ENCODE assay signal across 1 cellular context in genomic region chr16:56931769-56932587, GRCh38.
TF ChIP-seq lines count a peak whose summit lies in the region.

A gene with protein sequence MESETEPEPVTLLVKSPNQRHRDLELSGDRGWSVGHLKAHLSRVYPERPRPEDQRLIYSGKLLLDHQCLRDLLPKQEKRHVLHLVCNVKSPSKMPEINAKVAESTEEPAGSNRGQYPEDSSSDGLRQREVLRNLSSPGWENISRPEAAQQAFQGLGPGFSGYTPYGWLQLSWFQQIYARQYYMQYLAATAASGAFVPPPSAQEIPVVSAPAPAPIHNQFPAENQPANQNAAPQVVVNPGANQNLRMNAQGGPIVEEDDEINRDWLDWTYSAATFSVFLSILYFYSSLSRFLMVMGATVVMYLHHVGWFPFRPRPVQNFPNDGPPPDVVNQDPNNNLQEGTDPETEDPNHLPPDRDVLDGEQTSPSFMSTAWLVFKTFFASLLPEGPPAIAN (plus strand): TSS chr16:56932142. CDS start chr16:56932245, 103 bp downstream.

TF ChIP-seq in HEK293, 187 proteins besides CTCF, POLR2A, EP300 and RAD21 (continued from another document and continues in another):
- TF ChIP-seq ZNF18 (tag by site-specific recombination; IDR thresholded peaks at IDR 0.05): no peak
- TF ChIP-seq BCL11A (tag by site-specific recombination; IDR thresholded peaks at IDR 0.05; ENCODE audit: low read depth): no peak
- no peak for TF ChIP-seq ZNF404 (tag by site-specific recombination; IDR thresholded peaks at IDR 0.05)
- TF ChIP-seq SP7 (tag by site-specific recombination; IDR thresholded peaks at IDR 0.05): peak; percentile 49; the same call in 1 of the 2 replicates
- TF ChIP-seq KLF17 (tag by site-specific recombination; IDR thresholded peaks at IDR 0.05): no peak; the same call in 1 of the 2 replicates
- TF ChIP-seq ZBTB7A (tag by site-specific recombination; IDR thresholded peaks at IDR 0.05; ENCODE audit: low read depth): no peak; the same call in 1 of the 2 replicates
- no peak for TF ChIP-seq ZNF266 (tag by site-specific recombination; IDR thresholded peaks at IDR 0.05; ENCODE audit: low read depth)
- peak; percentile 89 for TF ChIP-seq ZNF660 (tag by site-specific recombination; IDR thresholded peaks at IDR 0.05)
- TF ChIP-seq ZBTB20 (tag by site-specific recombination; IDR thresholded peaks at IDR 0.05): peak; percentile 97
- peak; percentile 69; the same call in 1 of the 2 replicates for TF ChIP-seq GLI4 (tag by site-specific recombination; IDR thresholded peaks at IDR 0.05)
- no peak for TF ChIP-seq ZFP69B (tag by site-specific recombination; IDR thresholded peaks at IDR 0.05)
- TF ChIP-seq ZNF423 (tag by site-specific recombination; IDR thresholded peaks at IDR 0.05): peak; percentile 100
- no peak for TF ChIP-seq ZNF510 (tag by site-specific recombination; IDR thresholded peaks at IDR 0.05; ENCODE audit: insufficient replicate concordance)
- TF ChIP-seq ZNF513 (tag by site-specific recombination; IDR thresholded peaks at IDR 0.05): no peak
- TF ChIP-seq, protein P1, sequence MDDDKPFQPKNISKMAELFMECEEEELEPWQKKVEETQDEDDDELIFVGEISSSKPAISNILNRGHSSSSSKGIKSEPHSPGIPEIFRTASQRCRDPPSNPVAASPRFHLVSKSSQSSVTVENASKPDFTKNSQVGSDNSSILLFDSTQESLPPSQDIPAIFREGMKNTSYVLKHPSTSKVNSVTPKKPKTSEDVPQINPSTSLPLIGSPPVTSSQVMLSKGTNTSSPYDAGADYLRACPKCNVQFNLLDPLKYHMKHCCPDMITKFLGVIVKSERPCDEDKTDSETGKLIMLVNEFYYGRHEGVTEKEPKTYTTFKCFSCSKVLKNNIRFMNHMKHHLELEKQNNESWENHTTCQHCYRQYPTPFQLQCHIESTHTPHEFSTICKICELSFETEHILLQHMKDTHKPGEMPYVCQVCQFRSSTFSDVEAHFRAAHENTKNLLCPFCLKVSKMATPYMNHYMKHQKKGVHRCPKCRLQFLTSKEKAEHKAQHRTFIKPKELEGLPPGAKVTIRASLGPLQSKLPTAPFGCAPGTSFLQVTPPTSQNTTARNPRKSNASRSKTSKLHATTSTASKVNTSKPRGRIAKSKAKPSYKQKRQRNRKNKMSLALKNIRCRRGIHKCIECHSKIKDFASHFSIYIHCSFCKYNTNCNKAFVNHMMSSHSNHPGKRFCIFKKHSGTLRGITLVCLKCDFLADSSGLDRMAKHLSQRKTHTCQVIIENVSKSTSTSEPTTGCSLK (tag by site-specific recombination; IDR thresholded peaks at IDR 0.05): no peak
- no peak for TF ChIP-seq ZBTB48 (tag by site-specific recombination; IDR thresholded peaks at IDR 0.05)
- peak; percentile 98 for TF ChIP-seq HOXD13 (CRISPR knock-in tag; IDR thresholded peaks at IDR 0.05; ENCODE audit: borderline replicate concordance)
- peak; percentile 21; the same call in 1 of the 2 replicates for TF ChIP-seq BCL11B (tag by site-specific recombination; IDR thresholded peaks at IDR 0.05; ENCODE audit: low read depth)
- TF ChIP-seq ZNF514 (tag by site-specific recombination; IDR thresholded peaks at IDR 0.05): no peak
- TF ChIP-seq ZNF837 (tag by site-specific recombination; IDR thresholded peaks at IDR 0.05): 0 out of 2 replicates have a peak, but pooled peaks have one; percentile 33
- TF ChIP-seq, protein P2, sequence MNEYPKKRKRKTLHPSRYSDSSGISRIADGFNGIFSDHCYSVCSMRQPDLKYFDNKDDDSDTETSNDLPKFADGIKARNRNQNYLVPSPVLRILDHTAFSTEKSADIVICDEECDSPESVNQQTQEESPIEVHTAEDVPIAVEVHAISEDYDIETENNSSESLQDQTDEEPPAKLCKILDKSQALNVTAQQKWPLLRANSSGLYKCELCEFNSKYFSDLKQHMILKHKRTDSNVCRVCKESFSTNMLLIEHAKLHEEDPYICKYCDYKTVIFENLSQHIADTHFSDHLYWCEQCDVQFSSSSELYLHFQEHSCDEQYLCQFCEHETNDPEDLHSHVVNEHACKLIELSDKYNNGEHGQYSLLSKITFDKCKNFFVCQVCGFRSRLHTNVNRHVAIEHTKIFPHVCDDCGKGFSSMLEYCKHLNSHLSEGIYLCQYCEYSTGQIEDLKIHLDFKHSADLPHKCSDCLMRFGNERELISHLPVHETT (tag by site-specific recombination; IDR thresholded peaks at IDR 0.05): no peak
- no peak for TF ChIP-seq MZF1 (tag by site-specific recombination; IDR thresholded peaks at IDR 0.05; ENCODE audit: borderline replicate concordance)
- no peak for TF ChIP-seq SCRT2 (tag by site-specific recombination; IDR thresholded peaks at IDR 0.05)
- peak; percentile 81 for TF ChIP-seq ZNF629 (tag by site-specific recombination; IDR thresholded peaks at IDR 0.05)
- peak; percentile 87 for TF ChIP-seq PATZ1 (tag by site-specific recombination; IDR thresholded peaks at IDR 0.05)
- TF ChIP-seq, protein P3, sequence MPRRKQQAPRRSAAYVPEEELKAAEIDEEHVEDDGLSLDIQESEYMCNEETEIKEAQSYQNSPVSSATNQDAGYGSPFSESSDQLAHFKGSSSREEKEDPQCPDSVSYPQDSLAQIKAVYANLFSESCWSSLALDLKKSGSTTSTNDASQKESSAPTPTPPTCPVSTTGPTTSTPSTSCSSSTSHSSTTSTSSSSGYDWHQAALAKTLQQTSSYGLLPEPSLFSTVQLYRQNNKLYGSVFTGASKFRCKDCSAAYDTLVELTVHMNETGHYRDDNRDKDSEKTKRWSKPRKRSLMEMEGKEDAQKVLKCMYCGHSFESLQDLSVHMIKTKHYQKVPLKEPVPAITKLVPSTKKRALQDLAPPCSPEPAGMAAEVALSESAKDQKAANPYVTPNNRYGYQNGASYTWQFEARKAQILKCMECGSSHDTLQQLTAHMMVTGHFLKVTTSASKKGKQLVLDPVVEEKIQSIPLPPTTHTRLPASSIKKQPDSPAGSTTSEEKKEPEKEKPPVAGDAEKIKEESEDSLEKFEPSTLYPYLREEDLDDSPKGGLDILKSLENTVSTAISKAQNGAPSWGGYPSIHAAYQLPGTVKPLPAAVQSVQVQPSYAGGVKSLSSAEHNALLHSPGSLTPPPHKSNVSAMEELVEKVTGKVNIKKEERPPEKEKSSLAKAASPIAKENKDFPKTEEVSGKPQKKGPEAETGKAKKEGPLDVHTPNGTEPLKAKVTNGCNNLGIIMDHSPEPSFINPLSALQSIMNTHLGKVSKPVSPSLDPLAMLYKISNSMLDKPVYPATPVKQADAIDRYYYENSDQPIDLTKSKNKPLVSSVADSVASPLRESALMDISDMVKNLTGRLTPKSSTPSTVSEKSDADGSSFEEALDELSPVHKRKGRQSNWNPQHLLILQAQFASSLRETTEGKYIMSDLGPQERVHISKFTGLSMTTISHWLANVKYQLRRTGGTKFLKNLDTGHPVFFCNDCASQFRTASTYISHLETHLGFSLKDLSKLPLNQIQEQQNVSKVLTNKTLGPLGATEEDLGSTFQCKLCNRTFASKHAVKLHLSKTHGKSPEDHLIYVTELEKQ (tag by site-specific recombination; IDR thresholded peaks at IDR 0.05; ENCODE audit: borderline replicate concordance): no peak
- TF ChIP-seq KLF9 (tag by site-specific recombination; IDR thresholded peaks at IDR 0.05; ENCODE audit: low read depth): peak; percentile 40; the same call in 1 of the 2 replicates
- TF ChIP-seq ZNF549 (tag by site-specific recombination; IDR thresholded peaks at IDR 0.05): no peak
- TF ChIP-seq, protein P4, sequence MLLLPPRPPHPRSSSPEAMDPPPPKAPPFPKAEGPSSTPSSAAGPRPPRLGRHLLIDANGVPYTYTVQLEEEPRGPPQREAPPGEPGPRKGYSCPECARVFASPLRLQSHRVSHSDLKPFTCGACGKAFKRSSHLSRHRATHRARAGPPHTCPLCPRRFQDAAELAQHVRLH (tag by site-specific recombination; IDR thresholded peaks at IDR 0.05): no peak
- no peak for TF ChIP-seq ZNF555 (tag by site-specific recombination; conservative IDR thresholded peaks at IDR 0.05)
- no peak for TF ChIP-seq SCRT1 (tag by site-specific recombination; IDR thresholded peaks at IDR 0.05; ENCODE audit: borderline replicate concordance)
- TF ChIP-seq, protein P5, sequence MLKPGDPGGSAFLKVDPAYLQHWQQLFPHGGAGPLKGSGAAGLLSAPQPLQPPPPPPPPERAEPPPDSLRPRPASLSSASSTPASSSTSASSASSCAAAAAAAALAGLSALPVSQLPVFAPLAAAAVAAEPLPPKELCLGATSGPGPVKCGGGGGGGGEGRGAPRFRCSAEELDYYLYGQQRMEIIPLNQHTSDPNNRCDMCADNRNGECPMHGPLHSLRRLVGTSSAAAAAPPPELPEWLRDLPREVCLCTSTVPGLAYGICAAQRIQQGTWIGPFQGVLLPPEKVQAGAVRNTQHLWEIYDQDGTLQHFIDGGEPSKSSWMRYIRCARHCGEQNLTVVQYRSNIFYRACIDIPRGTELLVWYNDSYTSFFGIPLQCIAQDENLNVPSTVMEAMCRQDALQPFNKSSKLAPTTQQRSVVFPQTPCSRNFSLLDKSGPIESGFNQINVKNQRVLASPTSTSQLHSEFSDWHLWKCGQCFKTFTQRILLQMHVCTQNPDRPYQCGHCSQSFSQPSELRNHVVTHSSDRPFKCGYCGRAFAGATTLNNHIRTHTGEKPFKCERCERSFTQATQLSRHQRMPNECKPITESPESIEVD (tag by site-specific recombination; IDR thresholded peaks at IDR 0.05): no peak
- no peak for TF ChIP-seq TCF7L2 (IDR thresholded peaks at IDR 0.05; ENCODE audit: borderline replicate concordance, low read depth, low read length)
- TF ChIP-seq IKZF3 (tag by site-specific recombination; IDR thresholded peaks at IDR 0.05): no peak
- 0 out of 2 replicates have a peak, but pooled peaks have one; percentile 17 for TF ChIP-seq ZNF785 (tag by site-specific recombination; IDR thresholded peaks at IDR 0.05)
- no peak for TF ChIP-seq ZNF707 (tag by site-specific recombination; IDR thresholded peaks at IDR 0.05)
- peak; percentile 67 for TF ChIP-seq YY2 (tag by site-specific recombination; IDR thresholded peaks at IDR 0.05)
- no peak for TF ChIP-seq ZNF10 (tag by site-specific recombination; IDR thresholded peaks at IDR 0.05)
- TF ChIP-seq ZNF530 (tag by site-specific recombination; IDR thresholded peaks at IDR 0.05; ENCODE audit: low read depth): no peak
- TF ChIP-seq ZNF155 (tag by site-specific recombination; IDR thresholded peaks at IDR 0.05): no peak
- TF ChIP-seq ZNF548 (tag by site-specific recombination; IDR thresholded peaks at IDR 0.05): no peak
- TF ChIP-seq RBAK (tag by site-specific recombination; IDR thresholded peaks at IDR 0.05): no peak
- TF ChIP-seq ZSCAN18 (tag by site-specific recombination; IDR thresholded peaks at IDR 0.05): no peak
- peak; percentile 56; the same call in 1 of the 2 replicates for TF ChIP-seq ZBTB21 (tag by site-specific recombination; IDR thresholded peaks at IDR 0.05)
